7 cellular contexts compared by ENCODE assay signal in genomic region chr7:1169409-1170368, GRCh38. TPM values are rescaled to one million over a fixed set of nuclear protein-coding genes. Genes with fewer than 3 reads are reported as not detected.
DNase-seq lines count a peak whose midpoint lies in the region; ATAC-seq and TF ChIP-seq lines count a peak whose summit lies in the region.

No MANE protein-coding gene starts in this region.

- TF ChIP-seq CTCF in transverse colon (IDR thresholded peaks at IDR 0.05) = peak; percentile 70 to 82 (median 77)

- no peaks in the 10 kb centered on the region for H3K27me3 ChIP-seq in transverse colon

- WGBS in transverse colon (ENCODE audit: low coverage in 1 of 2), 2 donors = 27 to 54% methylated on average over 3 to 43 of the region's 43 CpGs

- H3K9me3 ChIP-seq in transverse colon = no peaks in the 10 kb centered on the region

- ATAC-seq in GM18508 (IDR thresholded peaks at IDR 0.05; ENCODE audit: insufficient read depth, unreplicated experiment) = peak; percentile 57
- ATAC-seq in HG03139 (IDR thresholded peaks at IDR 0.05; ENCODE audit: unreplicated experiment) = peak; percentile 73

- H3K4me1 ChIP-seq in transverse colon = peaks cover 0 to 7% (median 0%) of the 10 kb centered on the region in 4 donors

- no peak for TF ChIP-seq EP300 in transverse colon (IDR thresholded peaks at IDR 0.05; ENCODE audit: low read depth)

- in situ Hi-C loops in transverse colon (cut with MboI; ENCODE audit: low pct_ligation_motif_present in 1 of 4, low pct_unique_long_range_greater_than_20kb in 1 of 4, low sequenced_read_pairs in 3 of 4) = loop anchor here in 3 of 4 donors (10.0 to 25.0 kb wide), 2 partner anchors 175 to 182 kb away; partner anchors contain the start of genes COX19 (in 2 of the 3) and CYP2W1 (in 2 of the 3)

- peak overlapping the region in 3 of 4 donors; percentile 25 to 49 (median 39) for H3K4me3 ChIP-seq in transverse colon

- peak overlapping the region in 2 of 4 donors; percentile 3 to 26 for H3K27ac ChIP-seq in transverse colon

- no peaks in the 10 kb centered on the region for H3K36me3 ChIP-seq in transverse colon

- intact Hi-C loops in posterior cingulate gyrus (cut with DNase I) = no loop called here
- intact Hi-C loops in transverse colon (cut with DNase I; ENCODE audit: low total_unique reads) = loop anchor here (10.0 kb wide), 2 partner anchors 85 to 175 kb away; partner anchors contain the start of gene GPER1

- TF ChIP-seq POLR2A in transverse colon (IDR thresholded peaks at IDR 0.05) = no peak

- DNase-seq in SHP77 treated with DMSO at 0.1 percent for 48 hours (lab: John Stamatoyannopoulos, UW) = peak; percentile 90
- DNase-seq in activated gamma-delta T cell treated with Interleukin-2 at 50 U/mL for 16 hours = peak; percentile 94
- peak; percentile 53 for DNase-seq in glomerular visceral epithelial cell (ENCODE audit: extremely low spot score)
- DNase-seq in posterior cingulate gyrus = peak in 9 of 10 donors; percentile 36 to 95 (median 80)
- peak; percentile 90 for DNase-seq in transverse colon

RNA-seq across cellular contexts. Expression of gene ZFAND2A, which starts 9.7 kb away (rescaled TPM):
- total RNA-seq in transverse colon = 100 to 1,000 TPM in 1 of 4 donors, 10 to 100 TPM in 3; 33.3 to 124 (median 53.1) TPM
